Comparison of ENCODE assay signal across 8 cellular contexts in genomic region chr9:27572918-27573698, GRCh38. TPM values are rescaled to one million over a fixed set of nuclear protein-coding genes. Genes with fewer than 3 reads are reported as not detected.
DNase-seq lines count a peak whose midpoint lies in the region; ATAC-seq, FAIRE-seq and TF ChIP-seq lines count a peak whose summit lies in the region.

Gene C9orf72 (minus strand): TSS chr9:27573481. CDS start chr9:27567120, 6,361 bp downstream.

- peak; percentile 71 for DNase-seq in GDM1 (lab: John Stamatoyannopoulos, UW)
- peak; percentile 31 for DNase-seq in IMR-90
- peak; percentile 67 for DNase-seq in T1000 (lab: John Stamatoyannopoulos, UW)
- no peak for DNase-seq in GM12878 (ENCODE audit: low read depth, low spot score)
- peak; percentile 88 for DNase-seq in stimulated activated CD4-positive, alpha-beta T cell treated with anti-CD3 and anti-CD28 coated beads, Interleukin-15, amount 100 ng/mL, for 24 hours
- no peak for DNase-seq in glomerular visceral epithelial cell (ENCODE audit: extremely low spot score)

- SMC1A ChIA-PET in GM12878 (lab: Charles Lee; ENCODE audit: uncharacterized antibody, unreplicated experiment) = interaction anchor here (0.5 to 2.6 kb wide), 5 partner anchors 12 to 224 kb away, joined by 3 to 15 read pairs (median 3); no protein-coding TSS in a partner anchor

- RAD21 ChIA-PET in GM12878 (lab: Charles Lee; ENCODE audit: unreplicated experiment) = interaction anchor here (1.5 kb wide), 1 partner anchor 35 kb away, joined by 4 read pairs; no protein-coding TSS in a partner anchor

- H3K9ac ChIP-seq in IMR-90 (ENCODE audit: low read depth, low read length) = peak within 1 kb of the TSS; percentile 76
- H3K9ac ChIP-seq in GM12878 (ENCODE audit: control insufficient read depth, insufficient read depth, low read length) = peak within 1 kb of the TSS; percentile 69
- H3K9ac ChIP-seq in iPS-20b (ENCODE audit: low read depth, low read length) = peak within 1 kb of the TSS; percentile 89

- peak within 1 kb of the TSS; percentile 29; the same call in 1 of the 2 replicates for H4K5ac ChIP-seq in IMR-90 (ENCODE audit: low read depth, low read length)

- no peak within 1 kb of the TSS for H2BK15ac ChIP-seq in IMR-90 (ENCODE audit: low read depth, low read length)

- peak within 1 kb of the TSS; percentile 58 for H3K27ac ChIP-seq in IMR-90 (ENCODE audit: insufficient read depth, low read length)
- peak within 1 kb of the TSS; percentile 74 for H3K27ac ChIP-seq in GM12878 (ENCODE audit: control insufficient read depth, insufficient read depth)
- H3K27ac ChIP-seq in iPS-20b (ENCODE audit: low read length) = peak within 1 kb of the TSS; percentile 28

- CTCF ChIA-PET in IMR-90 (lab: Yijun Ruan, JAX) (interaction anchor here (0.6 kb wide), 1 partner anchor 226 kb away, joined by 3 read pairs; no protein-coding TSS in a partner anchor), GM12878 (lab: Yijun Ruan, JAX) (interaction anchor here (1.0 kb wide), 1 partner anchor 34 kb away, joined by 4 read pairs; no protein-coding TSS in a partner anchor)

- H2BK20ac ChIP-seq in IMR-90 (ENCODE audit: low read depth, low read length) = no peak within 1 kb of the TSS

- BruUV-seq in IMR-90 (replicated peaks; lab: Mats Ljungman, UMichigan) = no TSS peak
- BruUV-seq in GM12878 (replicated peaks; lab: Mats Ljungman, UMichigan) = no TSS peak

- peak; percentile 65 for ATAC-seq in GM21529 (IDR thresholded peaks at IDR 0.05; ENCODE audit: unreplicated experiment)
- peak; percentile 96 for ATAC-seq in IMR-90 (ENCODE audit: low read depth)
- ATAC-seq in GM12878 = peak; percentile 90

- no peak within 1 kb of the TSS for H3K18ac ChIP-seq in IMR-90 (ENCODE audit: low read depth, low read length)

- dilution Hi-C loops in IMR-90 (cut with HindIII; ENCODE audit: low sequenced_read_pairs, unreplicated experiment) = no loop called here

- H3K4me1 ChIP-seq in IMR-90 (ENCODE audit: control insufficient read depth, insufficient read depth, low read length) (no peaks in the 10 kb centered on the region; the same call in 1 of the 2 replicates), GM12878 (ENCODE audit: control insufficient read depth, insufficient read depth, low read length) (peaks cover 4% of the 10 kb centered on the region; the same call in 1 of the 2 replicates), iPS-20b (ENCODE audit: insufficient read depth, low read length) (peaks cover 13% of the 10 kb centered on the region; the same call in 1 of the 2 replicates)

- H3K4me2 ChIP-seq in IMR-90 (ENCODE audit: low read depth, low read length) = peak within 1 kb of the TSS; percentile 91
- peak within 1 kb of the TSS; percentile 78 for H3K4me2 ChIP-seq in GM12878 (ENCODE audit: control insufficient read depth, insufficient read depth)

- peak within 1 kb of the TSS; percentile 77 for H2AK9ac ChIP-seq in IMR-90 (replicated peaks; ENCODE audit: low read depth, low read length, poor library complexity)

- H2AK5ac ChIP-seq in IMR-90 (ENCODE audit: low read depth, low read length) = no peak within 1 kb of the TSS

- H4K20me1 ChIP-seq in IMR-90 (ENCODE audit: insufficient read depth, low read length) (peaks cover 3% of the 10 kb centered on the region; the same call in 1 of the 2 replicates), GM12878 (ENCODE audit: control insufficient read depth, insufficient read depth) (no peaks in the 10 kb centered on the region)

- H3K27me3 ChIP-seq in IMR-90 (ENCODE audit: control insufficient read depth, insufficient read depth, low read length) (no peaks in the 10 kb centered on the region), GM12878 (replicated peaks in 1 of 2; ENCODE audit: control insufficient read depth in 2 of 2, insufficient read depth in 2 of 2, low read length in 1 of 2) (no peaks in the 10 kb centered on the region), iPS-20b (ENCODE audit: insufficient read depth, low read length) (peaks cover 7% of the 10 kb centered on the region; the same call in 1 of the 2 replicates)

- no peaks in the 10 kb centered on the region for H3K79me2 ChIP-seq in GM12878 (ENCODE audit: control insufficient read depth, insufficient read depth, low read length)

- TF ChIP-seq POLR2A in IMR-90 (IDR thresholded peaks at IDR 0.05; ENCODE audit: low read depth, low read length) (peak; percentile 90), GM12878 (IDR thresholded peaks at IDR 0.05; ENCODE audit: low read depth, low read length) (peak; percentile 73)

- H2BK120ac ChIP-seq in IMR-90 (ENCODE audit: low read depth, low read length) = no peak within 1 kb of the TSS

- peak within 1 kb of the TSS; percentile 10; the same call in 1 of the 2 replicates for H4K91ac ChIP-seq in IMR-90 (ENCODE audit: insufficient read depth, low read depth, low read length)

- H2AFZ ChIP-seq in IMR-90 (replicated peaks; ENCODE audit: low read length, poor library complexity) (peak within 1 kb of the TSS; percentile 95), GM12878 (ENCODE audit: control insufficient read depth, low read depth, low read length) (peak within 1 kb of the TSS; percentile 98)

- H3K9me3 ChIP-seq in IMR-90 (ENCODE audit: control insufficient read depth, insufficient read depth, low read length) (no peaks in the 10 kb centered on the region), GM12878 (replicated peaks; ENCODE audit: control insufficient read depth, insufficient read depth, low read length) (no peaks in the 10 kb centered on the region; the same call in 2 of the 3 replicates), iPS-20b (ENCODE audit: insufficient read depth, low read depth, low read length) (peaks cover 1% of the 10 kb centered on the region; the same call in 1 of the 2 replicates)

- WGBS in IMR-90 (ENCODE audit: extremely low coverage in 2 of 2, insufficient read length in 1 of 2), 2 experiments = 0% methylated on average over 1 of the region's 73 CpGs; no CpG with 5 or more reads in 1 of the 2 experiments
- 1% methylated on average over 41 of the region's 73 CpGs for WGBS in GM12878 (ENCODE audit: insufficient coverage, insufficient replicate concordance, low lambda C conversion rate, missing lambda C conversion rate)

- H4K8ac ChIP-seq in IMR-90 (ENCODE audit: low read depth in 2 of 2, low read length in 2 of 2) = peak within 1 kb of the TSS in 1 of 2 experiments; percentile 44; a peak in 2 of 4 replicates

- 0 out of 2 replicates have a peak within 1 kb of the TSS, but pooled peaks have one; percentile 6 for H3K14ac ChIP-seq in IMR-90 (replicated peaks; ENCODE audit: low read depth, low read length)

- in situ Hi-C loops in IMR-90 (cut with MboI; ENCODE audit: low sequenced_read_pairs) (no loop called here), GM12878 (cut with MboI) (no loop called here)

- H2BK5ac ChIP-seq in IMR-90 (ENCODE audit: low read depth, low read length, poor library complexity, severe bottlenecking) = peak within 1 kb of the TSS; percentile 32

- H3K23ac ChIP-seq in IMR-90 (ENCODE audit: low read depth, low read length) = peak within 1 kb of the TSS; percentile 61

- H3K4ac ChIP-seq in IMR-90 (ENCODE audit: low read depth, low read length) = peak within 1 kb of the TSS; percentile 3; the same call in 1 of the 2 replicates

- H3K9me1 ChIP-seq in IMR-90 (ENCODE audit: insufficient read depth, low read length) = no peaks in the 10 kb centered on the region

- H3K36me3 ChIP-seq in IMR-90 (ENCODE audit: control insufficient read depth, insufficient read depth, low read length) = no peaks in the 10 kb centered on the region
- H3K36me3 ChIP-seq in GM12878 (ENCODE audit: control insufficient read depth in 2 of 2, insufficient read depth in 2 of 2, low read length in 1 of 2) = no peaks in the 10 kb centered on the region
- no peaks in the 10 kb centered on the region for H3K36me3 ChIP-seq in iPS-20b (ENCODE audit: insufficient read depth, low read depth, low read length)

- peak within 1 kb of the TSS; percentile 75 for H3K4me3 ChIP-seq in IMR-90 (ENCODE audit: insufficient read depth, low read depth, low read length)
- peak within 1 kb of the TSS; percentile 94 for H3K4me3 ChIP-seq in GM12878
- peak within 1 kb of the TSS; percentile 99 for H3K4me3 ChIP-seq in iPS-20b (ENCODE audit: low read length)

- peaks cover 0 to 8% of the 10 kb centered on the region in 2 experiments; a peak in 2 of 4 replicates for H3K79me1 ChIP-seq in IMR-90 (ENCODE audit: low read depth in 1 of 2, low read length in 2 of 2)

- no peak for FAIRE-seq in GM12878 (lab: Jason Lieb, UNC)

- TF ChIP-seq RAD21 in IMR-90 (IDR thresholded peaks at IDR 0.05; ENCODE audit: low read length) = no peak
- TF ChIP-seq RAD21 in GM12878 (IDR thresholded peaks at IDR 0.05; ENCODE audit: insufficient read depth, low read depth, low read length) = no peak

- TF ChIP-seq CTCF in IMR-90 (conservative IDR thresholded peaks at IDR 0.05; ENCODE audit: low read depth, low read length) (no peak), GM12878 (IDR thresholded peaks at IDR 0.05 in 2 of 3, conservative IDR thresholded peaks at IDR 0.05 in 1 of 3; ENCODE audit: control insufficient read depth in 2 of 3, extremely low read depth in 1 of 3, insufficient read depth in 1 of 3, low read depth in 3 of 3, low read length in 3 of 3) (no peak)

- H3K56ac ChIP-seq in IMR-90 (ENCODE audit: extremely low read depth, insufficient read depth, low read length) = peak within 1 kb of the TSS; percentile 39; the same call in 1 of the 2 replicates

- intact Hi-C loops in IMR-90 (cut with micrococcal nuclease) = loop anchor here (1.0 kb wide), 1 partner anchor 33 kb away; no protein-coding TSS in a partner anchor
- intact Hi-C loops in GM12878 (cut with micrococcal nuclease; ENCODE audit: unreplicated experiment) = no loop called here

- POLR2A ChIA-PET in IMR-90 (lab: Charles Lee; ENCODE audit: unreplicated experiment) = no interaction called here
- POLR2A ChIA-PET in GM12878 (lab: Charles Lee) = interaction anchor here (0.7 to 1.6 kb wide), 6 partner anchors 9 to 194 kb away, joined by 3 to 7 read pairs (median 3); no protein-coding TSS in a partner anchor

- TF ChIP-seq EP300 in GM12878 (IDR thresholded peaks at IDR 0.05; ENCODE audit: borderline replicate concordance in 1 of 2, control insufficient read depth in 1 of 2, low read depth in 2 of 2, low read length in 2 of 2) = no peak

RNA-seq across cellular contexts. Expression of gene C9orf72, which starts in this region (rescaled TPM):
- total RNA-seq in IMR-90 (2012; rRNA removed) (3.4 and 5.0 TPM in 2 replicates), GM12878 (2014; rRNA removed) (6.0 and 8.1 TPM in 2 replicates), GM12878 (2014; rRNA removed; fragmentation: Illumina TruSeq; extraction: Trizol) (7.3 and 7.6 TPM in 2 replicates), GM12878 (2021) (6.4 and 7.2 TPM in 2 replicates)
- polyA plus RNA-seq in IMR-90 (2012; rRNA removed) (1.6 and 2.0 TPM in 2 replicates), GM12878 (2011; rRNA removed) (8.6 and 15.6 TPM in 2 replicates), GM12878 (2014; fragmentation: Illumina TruSeq; extraction: Trizol) (5.8 and 9.7 TPM in 2 replicates), GM12878 (2014; fragmentation: Nextera tagmentation; extraction: Ambion mirVana) (1 to 10 TPM; 5.3 to 9.0 TPM), GM12878 (2014; rRNA removed) (3.0 and 4.8 TPM in 2 replicates), GM12878 (2016; fragmentation: Nextera tagmentation; extraction: Ambion mirVana) (1 to 10 TPM; 6.4 TPM)
- polyA plus RNA-seq in IMR-90 (2012; cell fraction: cytosol; rRNA removed) = 0.20 and 0.23 TPM in 2 replicates
- polyA plus RNA-seq in IMR-90 (2012; cell fraction: nucleus; rRNA removed; ENCODE audit: low replicate concordance) = 0.35 and 3.6 TPM in 2 replicates
- 71.6 and 71.7 TPM in 2 replicates for total RNA-seq in GM12878 (2013; cell fraction: nucleolus; rRNA removed)
- 2.0 TPM for polyA plus RNA-seq in GM12878 (2011; ENCODE audit: low read depth)
- 1.6 and 2.2 TPM in 2 replicates for polyA plus RNA-seq in GM12878 (2011; cell fraction: cytosol; rRNA removed)
- 10.7 and 13.6 TPM in 2 replicates for polyA plus RNA-seq in GM12878 (2011; cell fraction: nucleus; rRNA removed)
- polyA plus RNA-seq in GM12878 (2012) = 4.6 and 5.7 TPM in 2 replicates
- polyA minus RNA-seq in GM12878 (2011; rRNA and poly(A)+ RNA removed) = 7.2 and 11.3 TPM in 2 replicates
- 1.9 and 2.8 TPM in 2 replicates for polyA minus RNA-seq in GM12878 (2011; cell fraction: cytosol; rRNA and poly(A)+ RNA removed)
- polyA minus RNA-seq in GM12878 (2011; cell fraction: nucleus; rRNA and poly(A)+ RNA removed) = 14.7 and 15.0 TPM in 2 replicates

Comparison
In these comparisons a context has a peak if more than half of its experiments do, and no peak if none do; other contexts are left out.
1. DNase-seq: peak in GDM1 (single experiment), IMR-90 (single experiment), T1000 (single experiment) and stimulated activated CD4-positive, alpha-beta T cell treated with anti-CD3 and anti-CD28 coated beads, Interleukin-15, amount 100 ng/mL, for 24 hours (single experiment); none in GM12878 (single experiment) and glomerular visceral epithelial cell (single experiment).
2. Peak in every context shown above with its lines, with median percentiles within 50 percentile points of each other: ATAC-seq, H3K27ac ChIP-seq, H3K4me3 ChIP-seq and H3K9ac ChIP-seq.